Comparison of ENCODE assay signal across 9 cellular contexts in genomic region chr10:120979435-120980315, GRCh38.
DNase-seq lines count a peak whose midpoint lies in the region; ATAC-seq, FAIRE-seq and TF ChIP-seq lines count a peak whose summit lies in the region.
"Had no signal": no experiment of that assay in that cellular context is flagged by ENCODE, and none has a peak within 500 bp of the region (broad histone marks: within the 10 kb centered on the region; RNA-seq: fewer than 3 reads in every experiment).

No MANE protein-coding gene starts in this region.

- 5 to 6% (median 6%) methylated on average over 68 to 69 of the region's 69 CpGs for WGBS in small intestine, 3 donors

- H3K4me1 ChIP-seq in small intestine (ENCODE audit: control insufficient read depth in 2 of 2, insufficient read depth in 1 of 2, low read depth in 1 of 2, low read length in 1 of 2): peaks cover 0 to 3% of the 10 kb centered on the region in 2 donors

- H3K36me3 ChIP-seq in small intestine (ENCODE audit: control insufficient read depth in 2 of 2, insufficient read depth in 2 of 2, low read length in 2 of 2): no peaks in the 10 kb centered on the region

- H3K4me3 Mint-ChIP-seq in CD14-positive monocyte: peak overlapping the region; percentile 4 to 87
- H3K4me3 Mint-ChIP-seq in activated naive CD8-positive, alpha-beta T cell treated with anti-CD3 and anti-CD28 coated beads for 36 hours: peak overlapping the region; percentile 33

- no peaks in the 10 kb centered on the region for H3K27me3 ChIP-seq in small intestine (ENCODE audit: control insufficient read depth in 2 of 2, insufficient read depth in 2 of 2, low read length in 2 of 2)

- peaks cover 67 to 93% (median 84%) of the 10 kb centered on the region in 3 donors for H3K27me3 Mint-ChIP-seq in CD14-positive monocyte (ENCODE audit: low read depth in 3 of 3)
- peaks cover 71% of the 10 kb centered on the region for H3K27me3 Mint-ChIP-seq in activated naive CD8-positive, alpha-beta T cell treated with anti-CD3 and anti-CD28 coated beads for 36 hours

- H3K4me3 ChIP-seq in LNCaP clone FGC (ENCODE audit: low read depth, low read length): peak overlapping the region; percentile 27
- H3K4me3 ChIP-seq in small intestine (ENCODE audit: low read depth in 1 of 2, low read length in 2 of 2): peak overlapping the region in 1 of 2 donors; percentile 2

- TF ChIP-seq CTCF in CD14-positive monocyte (IDR thresholded peaks at IDR 0.05) (no peak), LNCaP clone FGC (IDR thresholded peaks at IDR 0.05; ENCODE audit: control insufficient read depth, extremely low read depth, insufficient read depth) (no peak), GM20000 (IDR thresholded peaks at IDR 0.05; ENCODE audit: extremely low read depth, missing control alignments) (no peak)

- no peaks in the 10 kb centered on the region for H3K9me3 ChIP-seq in small intestine (ENCODE audit: control insufficient read depth, low read depth)

- no peak for FAIRE-seq in small intestine (lab: Jason Lieb, UNC)
- FAIRE-seq: GM18507 had no signal

- H3K27ac Mint-ChIP-seq in CD14-positive monocyte: no peak overlapping the region
- no peak overlapping the region for H3K27ac Mint-ChIP-seq in activated naive CD8-positive, alpha-beta T cell treated with anti-CD3 and anti-CD28 coated beads for 36 hours

- no peaks in the 10 kb centered on the region for H3K36me3 Mint-ChIP-seq in CD14-positive monocyte
- no peaks in the 10 kb centered on the region for H3K36me3 Mint-ChIP-seq in activated naive CD8-positive, alpha-beta T cell treated with anti-CD3 and anti-CD28 coated beads for 36 hours

- no peak overlapping the region for H3K27ac ChIP-seq in small intestine (ENCODE audit: low read depth in 1 of 2, low read length in 1 of 2)

- DNase-seq in CD14-positive monocyte (ENCODE audit: low spot score) (no peak), LNCaP clone FGC (ENCODE audit: low read depth) (peak; percentile 22), inferior parietal cortex (ENCODE audit: extremely low spot score) (peak; percentile 10), small intestine (peak; percentile 76), GM20000 (ENCODE audit: low spot score) (no peak)
- peak; percentile 7 for DNase-seq in activated naive CD8-positive, alpha-beta T cell treated with anti-CD3 and anti-CD28 coated beads for 36 hours

- peaks cover 5 to 20% (median 11%) of the 10 kb centered on the region in 7 donors for H3K9me3 Mint-ChIP-seq in CD14-positive monocyte
- peaks cover 3% of the 10 kb centered on the region for H3K9me3 Mint-ChIP-seq in activated naive CD8-positive, alpha-beta T cell treated with anti-CD3 and anti-CD28 coated beads for 36 hours

- H3K4me1 Mint-ChIP-seq in CD14-positive monocyte: peaks cover 5% of the 10 kb centered on the region
- H3K4me1 Mint-ChIP-seq in activated naive CD8-positive, alpha-beta T cell treated with anti-CD3 and anti-CD28 coated beads for 36 hours: peaks cover 2% of the 10 kb centered on the region

- intact Hi-C loops in CD14-positive monocyte (cut with micrococcal nuclease): no loop called here

- ATAC-seq in HG03139 (IDR thresholded peaks at IDR 0.05; ENCODE audit: unreplicated experiment) (no peak), HG03175 (IDR thresholded peaks at IDR 0.05; ENCODE audit: unreplicated experiment) (no peak)

Comparison
In these comparisons a context has a peak if more than half of its experiments do, and no peak if none do; other contexts are left out.
1. DNase-seq: peak in LNCaP clone FGC (single experiment), activated naive CD8-positive, alpha-beta T cell treated with anti-CD3 and anti-CD28 coated beads for 36 hours (single experiment), inferior parietal cortex (single experiment) and small intestine (single experiment); none in CD14-positive monocyte (single experiment) and GM20000 (single experiment).